ENCODE assay signal across 20 cellular contexts in genomic region chr15:73799466-73799865, GRCh38. TPM values are rescaled to one million over a fixed set of nuclear protein-coding genes. Genes with fewer than 3 reads are reported as not detected.
DNase-seq lines count a peak whose midpoint lies in the region; TF ChIP-seq lines count a peak whose summit lies in the region.
"Had no signal": no experiment of that assay in that cellular context is flagged by ENCODE, and none has a peak within 500 bp of the region (broad histone marks: within the 10 kb centered on the region; RNA-seq: fewer than 3 reads in every experiment).

No MANE protein-coding gene starts in this region.

- H3K9me3 ChIP-seq in ascending aorta, result no peaks in the 10 kb centered on the region
- H3K9me3 ChIP-seq: Caco-2, vagina had no signal

- no peaks in the 10 kb centered on the region for H3K27me3 ChIP-seq in ascending aorta
- H3K27me3 ChIP-seq: vagina had no signal

- H3K4me1 ChIP-seq in ascending aorta, result peaks cover 20 to 46% of the 10 kb centered on the region in 2 donors
- H3K4me1 ChIP-seq: Caco-2 had no signal

- intact Hi-C loops in ascending aorta (cut with DNase I), result no loop called here

- H3K4me3 ChIP-seq in ascending aorta, result no peak overlapping the region
- H3K4me3 ChIP-seq: vagina had no signal

- DNase-seq in AG20443 (ENCODE audit: low spot score) (peak; percentile 44), HT1080 (ENCODE audit: low read depth) (peak; percentile 83), ascending aorta (ENCODE audit: low spot score in 2 of 2) (no peak), islet precursor cell (peak; percentile 59), cerebellum (ENCODE audit: low spot score) (no peak), HPDE6-E6E7 (ENCODE audit: extremely low spot score) (no peak)
- DNase-seq in central memory CD4-positive, alpha-beta T cell, result no peak
- no peak for DNase-seq in activated CD4-positive, CD25-positive, alpha-beta regulatory T cell (lab: John Stamatoyannopoulos, UW)
- DNase-seq: activated B cell treated with CpG ODN at 0.5 μM for 24 hours; anterior cingulate cortex; Caco-2; hypothalamus; NCI-H187; NCI-H524 treated with DMSO at 0.1 percent for 48 hours; PC-3; stimulated activated CD4-positive, alpha-beta T cell treated with anti-CD3 and anti-CD28 coated beads, Interleukin-12 subunit alpha, Interleukin-12 subunit beta, amount 100 ng/mL, for 4 hours; stimulated activated naive CD8-positive, alpha-beta T cell treated with anti-CD3 and anti-CD28 coated beads, Interleukin-15, amount 100 ng/mL, for 72 hours had no signal

- peak overlapping the region; percentile 82 to 93 for H3K27ac ChIP-seq in ascending aorta
- H3K27ac ChIP-seq: vagina had no signal

- TF ChIP-seq CTCF in ascending aorta (IDR thresholded peaks at IDR 0.05), result no peak

- no peaks in the 10 kb centered on the region for H3K36me3 ChIP-seq in ascending aorta
- H3K36me3 ChIP-seq: vagina had no signal

RNA-seq across cellular contexts. Expression of gene INSYN1, which starts 46.3 kb away (rescaled TPM):
- total RNA-seq in HT1080 (2014; rRNA removed; shearing (Covaris generic)), result 0.53 and 1.1 TPM in 2 replicates
- polyA plus RNA-seq in HT1080 (2015; cell fraction: cytosol; rRNA removed), result 0.08 and 0.21 TPM in 2 replicates
- 0.01 and 0.51 TPM in 2 replicates for polyA plus RNA-seq in HT1080 (2015; cell fraction: nucleus; rRNA removed)
- total RNA-seq in ascending aorta, result 13.0 TPM
- total RNA-seq in cerebellum, result 22.9 TPM
- total RNA-seq: activated B cell treated with CpG ODN at 0.5 μM for 24 hours; activated CD8-positive, alpha-beta memory T cell treated with anti-CD3 and anti-CD28 coated beads for 36 hours; activated T-helper 17 cell treated with anti-CD3 and anti-CD28 coated beads, Interleukin-2, amount 50 U/mL, for 72 hours; PC-3 had no signal

Comparison
In these comparisons a context has a peak if more than half of its experiments do, and no peak if none do; other contexts are left out.
1. DNase-seq: peak in AG20443 (single experiment), HT1080 (single experiment) and islet precursor cell (single experiment); none in ascending aorta (0 of 2), cerebellum (single experiment), central memory CD4-positive, alpha-beta T cell (single experiment), activated CD4-positive, CD25-positive, alpha-beta regulatory T cell (0 of 4) and HPDE6-E6E7 (single experiment).